24 cellular contexts compared by ENCODE assay signal in the genomic region with DNA sequence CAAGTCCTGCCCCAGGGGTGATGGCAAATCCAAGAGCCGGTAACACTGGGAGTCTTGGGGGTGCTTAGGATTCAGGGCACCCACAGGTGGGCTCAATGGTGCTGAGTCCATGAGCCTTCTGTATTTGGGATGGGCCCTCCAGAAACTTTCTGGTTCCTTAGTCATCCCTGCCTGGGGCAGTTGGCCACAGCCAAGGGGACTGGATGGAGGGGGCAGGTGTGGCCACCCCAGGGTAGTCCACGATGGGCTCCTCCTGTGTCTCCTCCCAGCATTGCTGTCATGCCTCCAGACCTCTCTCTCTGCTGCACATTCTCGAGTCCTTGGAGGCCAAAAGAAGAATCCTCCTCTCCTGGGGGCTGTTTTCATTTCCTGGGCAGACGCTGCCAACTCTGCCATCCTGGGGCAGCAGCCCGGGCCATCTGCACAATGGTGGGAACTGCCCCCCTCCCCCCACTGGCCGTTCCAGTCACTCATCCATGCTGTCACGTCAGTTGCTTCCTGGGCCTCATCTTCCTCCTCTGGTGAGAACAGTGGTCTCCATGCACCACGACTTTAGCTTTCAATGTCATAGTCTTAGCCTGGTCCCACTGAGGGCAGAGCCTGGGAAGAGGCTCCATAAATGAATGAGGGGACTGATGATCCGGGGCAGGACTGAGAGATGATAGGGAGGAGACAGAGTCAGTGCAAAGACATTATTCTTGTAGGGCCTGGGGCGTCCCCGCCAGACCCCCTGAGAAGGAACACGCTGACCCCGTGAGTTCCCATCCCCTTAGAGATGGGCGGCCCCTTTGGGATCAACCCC.
"Had no signal": no experiment of that assay in that cellular context is flagged by ENCODE, and none has a peak within 500 bp of the region (broad histone marks: within the 10 kb centered on the region; RNA-seq: fewer than 3 reads in every experiment).

No MANE protein-coding gene starts in this region.

- DNase-seq: activated CD4-positive, alpha-beta T cell treated with anti-CD3 and anti-CD28 coated beads, Interleukin-2, amount 10 ng/mL, durations not matched to agents 7 days and 5 days; activated CD4-positive, CD25-positive, alpha-beta regulatory T cell treated with anti-CD3 and anti-CD28 coated beads, Interleukin-2, amount 50 U/mL, for 72 hours; activated CD8-positive, alpha-beta T cell treated with anti-CD3 and anti-CD28 coated beads for 36 hours; activated naive CD8-positive, alpha-beta T cell treated with anti-CD3 and anti-CD28 coated beads, Interleukin-2, amount 50 U/mL, for 24 hours; activated T-cell treated with anti-CD3 and anti-CD28 coated beads, Interleukin-2, amount 50 U/mL, for 4 hours; amygdala; central memory CD4-positive, alpha-beta T cell; esophagus squamous epithelium; glutamatergic neuron; ovary; sigmoid colon; stimulated activated CD4-positive, alpha-beta T cell treated with anti-CD3 and anti-CD28 coated beads, Interleukin-1b, Interleukin-23, amount 100 ng/mL, for 48 hours; stimulated activated naive B cell treated with anti-CD40 and anti-IgM and Interleukin-4, amounts not matched to agents 10 μg/mL and 1 μg/mL and 100 μg/mL, for 72 hours; T-helper 2 cell had no signal

- H3K4me3 Mint-ChIP-seq: activated CD4-positive, alpha-beta T cell treated with anti-CD3 and anti-CD28 coated beads, Interleukin-2, amount 10 ng/mL, durations not matched to agents 7 days and 5 days; activated CD8-positive, alpha-beta T cell treated with anti-CD3 and anti-CD28 coated beads for 36 hours; activated naive CD4-positive, alpha-beta T cell treated with anti-CD3 and anti-CD28 coated beads, Interleukin-2, amount 50 U/mL, for 24 hours; activated naive CD8-positive, alpha-beta T cell treated with anti-CD3 and anti-CD28 coated beads, Interleukin-2, amount 50 U/mL, for 24 hours; activated T-cell treated with anti-CD3 and anti-CD28 coated beads, Interleukin-2, amount 50 U/mL, for 4 hours; activated T-helper 17 cell treated with anti-CD3 and anti-CD28 coated beads, Interleukin-2, amount 50 U/mL, for 72 hours; dendritic cell treated with granulocyte-macrophage colony-stimulating factor and Interleukin-4, amounts not matched to agents 40 ng/mL and 50 ng/mL, for 4 days; memory B cell; nephron; stimulated activated naive B cell treated with anti-CD40 and anti-IgM and Interleukin-4, amounts not matched to agents 10 μg/mL and 1 μg/mL and 100 μg/mL, for 72 hours had no signal

- H3K4me2 ChIP-seq: smooth muscle cell had no signal

- H3K27me3 ChIP-seq: breast epithelium, esophagus squamous epithelium, ovary, sigmoid colon, tibial nerve had no signal

- H3K36me3 Mint-ChIP-seq: activated naive CD4-positive, alpha-beta T cell treated with anti-CD3 and anti-CD28 coated beads, Interleukin-2, amount 50 U/mL, for 24 hours; memory B cell; stimulated activated naive B cell treated with anti-CD40 and anti-IgM and Interleukin-4, amounts not matched to agents 10 μg/mL and 1 μg/mL and 100 μg/mL, for 72 hours had no signal

- H3K4me1 Mint-ChIP-seq: activated CD4-positive, alpha-beta T cell treated with anti-CD3 and anti-CD28 coated beads, Interleukin-2, amount 10 ng/mL, durations not matched to agents 7 days and 5 days; activated naive CD8-positive, alpha-beta T cell treated with anti-CD3 and anti-CD28 coated beads, Interleukin-2, amount 50 U/mL, for 24 hours; activated T-helper 17 cell treated with anti-CD3 and anti-CD28 coated beads, Interleukin-2, amount 50 U/mL, for 72 hours; memory B cell; stimulated activated naive B cell treated with anti-CD40 and anti-IgM and Interleukin-4, amounts not matched to agents 10 μg/mL and 1 μg/mL and 100 μg/mL, for 72 hours had no signal

- H3K4me1 ChIP-seq: breast epithelium, prostate gland had no signal

- H3K27ac Mint-ChIP-seq: activated CD4-positive, alpha-beta T cell treated with anti-CD3 and anti-CD28 coated beads, Interleukin-2, amount 10 ng/mL, durations not matched to agents 7 days and 5 days; activated CD8-positive, alpha-beta T cell treated with anti-CD3 and anti-CD28 coated beads for 36 hours; activated naive CD4-positive, alpha-beta T cell treated with anti-CD3 and anti-CD28 coated beads, Interleukin-2, amount 50 U/mL, for 24 hours; activated naive CD8-positive, alpha-beta T cell treated with anti-CD3 and anti-CD28 coated beads, Interleukin-2, amount 50 U/mL, for 24 hours; activated T-helper 17 cell treated with anti-CD3 and anti-CD28 coated beads, Interleukin-2, amount 50 U/mL, for 72 hours; dendritic cell treated with granulocyte-macrophage colony-stimulating factor and Interleukin-4, amounts not matched to agents 40 ng/mL and 50 ng/mL, for 4 days; memory B cell; stimulated activated naive B cell treated with anti-CD40 and anti-IgM and Interleukin-4, amounts not matched to agents 10 μg/mL and 1 μg/mL and 100 μg/mL, for 72 hours had no signal

- H3K27ac ChIP-seq: breast epithelium, esophagus squamous epithelium, neutrophil, ovary, prostate gland, sigmoid colon had no signal

- H3K9me3 Mint-ChIP-seq: activated CD4-positive, alpha-beta T cell treated with anti-CD3 and anti-CD28 coated beads, Interleukin-2, amount 10 ng/mL, durations not matched to agents 7 days and 5 days; activated CD8-positive, alpha-beta T cell treated with anti-CD3 and anti-CD28 coated beads for 36 hours; activated naive CD4-positive, alpha-beta T cell treated with anti-CD3 and anti-CD28 coated beads, Interleukin-2, amount 50 U/mL, for 24 hours; activated naive CD8-positive, alpha-beta T cell treated with anti-CD3 and anti-CD28 coated beads, Interleukin-2, amount 50 U/mL, for 24 hours; activated T-cell treated with anti-CD3 and anti-CD28 coated beads, Interleukin-2, amount 50 U/mL, for 4 hours; activated T-helper 17 cell treated with anti-CD3 and anti-CD28 coated beads, Interleukin-2, amount 50 U/mL, for 72 hours; dendritic cell treated with granulocyte-macrophage colony-stimulating factor and Interleukin-4, amounts not matched to agents 40 ng/mL and 50 ng/mL, for 4 days; memory B cell; nephron; stimulated activated naive B cell treated with anti-CD40 and anti-IgM and Interleukin-4, amounts not matched to agents 10 μg/mL and 1 μg/mL and 100 μg/mL, for 72 hours had no signal

- ATAC-seq: activated CD8-positive, alpha-beta T cell treated with anti-CD3 and anti-CD28 coated beads for 36 hours; activated naive CD8-positive, alpha-beta T cell treated with anti-CD3 and anti-CD28 coated beads, Interleukin-2, amount 50 U/mL, for 24 hours; activated T-cell treated with anti-CD3 and anti-CD28 coated beads, Interleukin-2, amount 50 U/mL, for 4 hours; activated T-helper 17 cell treated with anti-CD3 and anti-CD28 coated beads, Interleukin-2, amount 50 U/mL, for 72 hours; stimulated activated naive B cell treated with anti-CD40 and anti-IgM and Interleukin-4, amounts not matched to agents 10 μg/mL and 1 μg/mL and 100 μg/mL, for 72 hours had no signal

- H3K36me3 ChIP-seq: breast epithelium, esophagus squamous epithelium, neutrophil, ovary, prostate gland, sigmoid colon, tibial nerve had no signal

- H3K9me3 ChIP-seq: breast epithelium, esophagus squamous epithelium, neutrophil, ovary, prostate gland, sigmoid colon, tibial nerve had no signal

- H3K4me3 ChIP-seq: breast epithelium, esophagus squamous epithelium, ovary, prostate gland, sigmoid colon, smooth muscle cell, tibial nerve had no signal
